Comparison of ENCODE assay signal across 29 cellular contexts in genomic region chr2:36574560-36574959, GRCh38.
"Had no signal": no experiment of that assay in that cellular context is flagged by ENCODE, and none has a peak within 500 bp of the region (broad histone marks: within the 10 kb centered on the region; RNA-seq: fewer than 3 reads in every experiment).

No MANE protein-coding gene starts in this region.

- H3K27me3 ChIP-seq: body of pancreas had no signal

- DNase-seq: activated CD4-positive, alpha-beta memory T cell treated with anti-CD3 and anti-CD28 coated beads, Interleukin-2, amount 10 ng/mL, durations not matched to agents 7 days and 5 days; activated CD4-positive, alpha-beta T cell treated with anti-CD3 and anti-CD28 coated beads for 1 hour; activated CD4-positive, alpha-beta T cell treated with anti-CD3 and anti-CD28 coated beads for 4 hours; activated CD4-positive, alpha-beta T cell treated with anti-CD3 and anti-CD28 coated beads, Interleukin-2, amount 10 ng/mL, durations not matched to agents 7 days and 5 days; activated CD4-positive, alpha-beta T cell treated with anti-CD3 and anti-CD28 coated beads, Interleukin-2, amount 50 U/mL, for 4 hours; activated CD8-positive, alpha-beta memory T cell treated with anti-CD3 and anti-CD28 coated beads, Interleukin-2, amount 50 U/mL, for 48 hours; activated gamma-delta T cell; activated naive CD4-positive, alpha-beta T cell; activated naive CD4-positive, alpha-beta T cell treated with anti-CD3 and anti-CD28 coated beads, Interleukin-2, amount 10 ng/mL, durations not matched to agents 7 days and 5 days; activated naive CD8-positive, alpha-beta T cell treated with anti-CD3 and anti-CD28 coated beads, Interleukin-2, amount 10 ng/mL, durations not matched to agents 7 days and 5 days; activated T-cell treated with anti-CD3 and anti-CD28 coated beads for 4 hours; activated T-cell treated with anti-CD3 and anti-CD28 coated beads, Interleukin-2, amount 50 U/mL, for 24 hours; activated T-cell treated with anti-CD3 and anti-CD28 coated beads, Interleukin-2, amount 50 U/mL, for 72 hours; anterior cingulate cortex; body of pancreas; caudate nucleus; effector CD8-positive, alpha-beta T cell; esophagus squamous epithelium; foreskin melanocyte; head of caudate nucleus; T-helper 2 cell had no signal

- ATAC-seq: activated naive CD4-positive, alpha-beta T cell treated with anti-CD3 and anti-CD28 coated beads, Interleukin-2, amount 50 U/mL, for 72 hours; activated T-cell treated with anti-CD3 and anti-CD28 coated beads, Interleukin-2, amount 50 U/mL, for 72 hours; body of pancreas; WTC11 had no signal

- H3K4me3 ChIP-seq: body of pancreas, esophagus squamous epithelium had no signal

- H3K4me1 Mint-ChIP-seq: activated naive CD8-positive, alpha-beta T cell treated with anti-CD3 and anti-CD28 coated beads, Interleukin-2, amount 10 ng/mL, durations not matched to agents 7 days and 5 days had no signal

- H3K9me3 ChIP-seq: body of pancreas, esophagus squamous epithelium had no signal

- H3K9me3 Mint-ChIP-seq: activated CD4-positive, alpha-beta memory T cell treated with anti-CD3 and anti-CD28 coated beads, Interleukin-2, amount 10 ng/mL, durations not matched to agents 7 days and 5 days; activated CD4-positive, alpha-beta T cell treated with anti-CD3 and anti-CD28 coated beads, Interleukin-2, amount 10 ng/mL, durations not matched to agents 7 days and 5 days; activated naive CD4-positive, alpha-beta T cell treated with anti-CD3 and anti-CD28 coated beads, Interleukin-2, amount 10 ng/mL, durations not matched to agents 7 days and 5 days; activated naive CD4-positive, alpha-beta T cell treated with anti-CD3 and anti-CD28 coated beads, Interleukin-2, amount 50 U/mL, for 72 hours; activated naive CD8-positive, alpha-beta T cell treated with anti-CD3 and anti-CD28 coated beads, Interleukin-2, amount 10 ng/mL, durations not matched to agents 7 days and 5 days; activated T-cell treated with anti-CD3 and anti-CD28 coated beads, Interleukin-2, amount 50 U/mL, for 24 hours; activated T-cell treated with anti-CD3 and anti-CD28 coated beads, Interleukin-2, amount 50 U/mL, for 72 hours; WTC11 had no signal

- FAIRE-seq: colon, endometrium, endothelial cell of umbilical vein, TTC549 had no signal

- H3K4me3 Mint-ChIP-seq: activated CD4-positive, alpha-beta memory T cell treated with anti-CD3 and anti-CD28 coated beads, Interleukin-2, amount 10 ng/mL, durations not matched to agents 7 days and 5 days; activated CD4-positive, alpha-beta T cell treated with anti-CD3 and anti-CD28 coated beads, Interleukin-2, amount 10 ng/mL, durations not matched to agents 7 days and 5 days; activated naive CD4-positive, alpha-beta T cell treated with anti-CD3 and anti-CD28 coated beads, Interleukin-2, amount 10 ng/mL, durations not matched to agents 7 days and 5 days; activated naive CD8-positive, alpha-beta T cell treated with anti-CD3 and anti-CD28 coated beads, Interleukin-2, amount 10 ng/mL, durations not matched to agents 7 days and 5 days; activated T-cell treated with anti-CD3 and anti-CD28 coated beads, Interleukin-2, amount 50 U/mL, for 24 hours; activated T-cell treated with anti-CD3 and anti-CD28 coated beads, Interleukin-2, amount 50 U/mL, for 72 hours; WTC11 had no signal

- H3K27ac ChIP-seq: body of pancreas, epithelial cell of prostate, esophagus squamous epithelium, VCaP had no signal

- H3K27me3 Mint-ChIP-seq: activated CD4-positive, alpha-beta memory T cell treated with anti-CD3 and anti-CD28 coated beads, Interleukin-2, amount 10 ng/mL, durations not matched to agents 7 days and 5 days; activated CD4-positive, alpha-beta T cell treated with anti-CD3 and anti-CD28 coated beads, Interleukin-2, amount 10 ng/mL, durations not matched to agents 7 days and 5 days; activated naive CD4-positive, alpha-beta T cell treated with anti-CD3 and anti-CD28 coated beads, Interleukin-2, amount 10 ng/mL, durations not matched to agents 7 days and 5 days; activated naive CD8-positive, alpha-beta T cell treated with anti-CD3 and anti-CD28 coated beads, Interleukin-2, amount 10 ng/mL, durations not matched to agents 7 days and 5 days; activated T-cell treated with anti-CD3 and anti-CD28 coated beads, Interleukin-2, amount 50 U/mL, for 24 hours had no signal

- H3K27ac Mint-ChIP-seq: activated CD4-positive, alpha-beta memory T cell treated with anti-CD3 and anti-CD28 coated beads, Interleukin-2, amount 10 ng/mL, durations not matched to agents 7 days and 5 days; activated CD4-positive, alpha-beta T cell treated with anti-CD3 and anti-CD28 coated beads, Interleukin-2, amount 10 ng/mL, durations not matched to agents 7 days and 5 days; activated naive CD4-positive, alpha-beta T cell treated with anti-CD3 and anti-CD28 coated beads, Interleukin-2, amount 10 ng/mL, durations not matched to agents 7 days and 5 days; activated naive CD4-positive, alpha-beta T cell treated with anti-CD3 and anti-CD28 coated beads, Interleukin-2, amount 50 U/mL, for 72 hours; activated naive CD8-positive, alpha-beta T cell treated with anti-CD3 and anti-CD28 coated beads, Interleukin-2, amount 10 ng/mL, durations not matched to agents 7 days and 5 days; activated T-cell treated with anti-CD3 and anti-CD28 coated beads, Interleukin-2, amount 50 U/mL, for 24 hours; activated T-cell treated with anti-CD3 and anti-CD28 coated beads, Interleukin-2, amount 50 U/mL, for 72 hours; WTC11 had no signal
